In the genomic region with DNA sequence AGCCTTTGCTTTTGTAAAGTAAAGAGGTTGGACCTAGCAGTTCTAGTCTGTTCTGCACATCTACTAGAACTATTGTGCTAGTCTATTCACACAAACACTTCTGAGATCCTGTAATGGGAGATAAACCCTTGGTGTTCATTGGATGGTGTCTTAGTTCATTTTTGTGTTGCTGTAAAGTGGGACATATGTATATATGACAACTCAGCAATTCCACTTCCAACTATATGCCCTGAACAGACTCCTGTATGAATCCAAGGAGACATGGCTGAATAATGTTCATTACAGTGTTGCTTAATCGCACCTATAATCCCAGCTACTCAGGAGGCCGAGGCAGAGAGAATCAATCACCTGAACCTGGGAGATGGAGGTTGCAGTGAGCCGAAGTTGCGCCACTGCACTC, we compare ENCODE assay signal across 22 cellular contexts. TPM values are rescaled to one million over a fixed set of nuclear protein-coding genes. Genes with fewer than 3 reads are reported as not detected.
DNase-seq lines count a peak whose midpoint lies in the region; ATAC-seq, FAIRE-seq and TF ChIP-seq lines count a peak whose summit lies in the region.
"Had no signal": no experiment of that assay in that cellular context is flagged by ENCODE, and none has a peak within 500 bp of the region (broad histone marks: within the 10 kb centered on the region; RNA-seq: fewer than 3 reads in every experiment).

No MANE protein-coding gene starts in this region.

- DNase-seq in A549 (ENCODE audit: low read depth in 1 of 2, low spot score in 1 of 2) (no peak), T-helper 17 cell (no peak), left lung (no peak), COLO829 (ENCODE audit: low spot score) (no peak), activated T-cell treated with anti-CD3 and anti-CD28 coated beads for 4 hours (no peak)
- DNase-seq in stimulated activated effector memory CD8-positive, alpha-beta T cell treated with anti-CD3 and anti-CD28 coated beads, Interleukin-12 subunit alpha, Interleukin-12 subunit beta, amount 100 ng/mL, for 72 hours (ENCODE audit: low spot score in 2 of 2), result no peak
- DNase-seq: C1 segment of cervical spinal cord; CD4-positive, alpha-beta memory T cell; COR-L47; DMS153; DMS79 treated with DMSO at 0.1 percent for 48 hours; EL; GOT3; H9 had no signal

- H3K4me3 ChIP-seq in A549 (no peak overlapping the region), left lung (no peak overlapping the region)

- CTCF ChIA-PET in A549 (lab: Yijun Ruan, JAX), result interaction anchor here (1.0 to 2.3 kb wide), 3 partner anchors 19 to 167 kb away, joined by 3 to 10 read pairs (median 3); no protein-coding TSS in a partner anchor

- TF ChIP-seq RAD21 in A549 (conservative IDR thresholded peaks at IDR 0.05 in 1 of 2, IDR thresholded peaks at IDR 0.05 in 1 of 2), result no peak

- no peak overlapping the region for H3K27ac ChIP-seq in A549
- peak overlapping the region; percentile 27 to 64 for H3K27ac ChIP-seq in left lung

- 96% methylated on average over 4 of the region's 4 CpGs for WGBS in A549 (ENCODE audit: missing lambda C conversion rate)

- H3K4me1 ChIP-seq in A549, result peaks cover 10% of the 10 kb centered on the region
- peaks cover 6 to 50% of the 10 kb centered on the region in 2 donors for H3K4me1 ChIP-seq in left lung

- H3K36me3 ChIP-seq in left lung, result peaks cover 0 to 17% of the 10 kb centered on the region in 2 donors

- peaks cover 15% of the 10 kb centered on the region for H3K4me1 Mint-ChIP-seq in T-helper 17 cell
- peaks cover 6% of the 10 kb centered on the region for H3K4me1 Mint-ChIP-seq in stimulated activated effector memory CD8-positive, alpha-beta T cell treated with anti-CD3 and anti-CD28 coated beads, Interleukin-12 subunit alpha, Interleukin-12 subunit beta, amount 100 ng/mL, for 72 hours

- no peaks in the 10 kb centered on the region for H3K27me3 Mint-ChIP-seq in T-helper 17 cell
- H3K27me3 Mint-ChIP-seq: B cell; CD4-positive, alpha-beta memory T cell had no signal

- peak overlapping the region; percentile 2 for H3K27ac Mint-ChIP-seq in T-helper 17 cell
- peak overlapping the region; percentile 24 for H3K27ac Mint-ChIP-seq in stimulated activated effector memory CD8-positive, alpha-beta T cell treated with anti-CD3 and anti-CD28 coated beads, Interleukin-12 subunit alpha, Interleukin-12 subunit beta, amount 100 ng/mL, for 72 hours
- H3K27ac Mint-ChIP-seq: B cell; CD4-positive, alpha-beta memory T cell had no signal

- no peak for ATAC-seq in A549
- ATAC-seq in T-helper 17 cell, result no peak
- no peak for ATAC-seq in left lung
- no peak for ATAC-seq in stimulated activated effector memory CD8-positive, alpha-beta T cell treated with anti-CD3 and anti-CD28 coated beads, Interleukin-12 subunit alpha, Interleukin-12 subunit beta, amount 100 ng/mL, for 72 hours
- ATAC-seq in SK-N-SH treated with all-trans-retinoic acid at 6 μM for 48 hours, result no peak
- ATAC-seq in GM18909 (IDR thresholded peaks at IDR 0.05; ENCODE audit: poor library complexity, unreplicated experiment), result no peak

- H3K4me3 Mint-ChIP-seq in T-helper 17 cell, result no peak overlapping the region
- no peak overlapping the region for H3K4me3 Mint-ChIP-seq in stimulated activated effector memory CD8-positive, alpha-beta T cell treated with anti-CD3 and anti-CD28 coated beads, Interleukin-12 subunit alpha, Interleukin-12 subunit beta, amount 100 ng/mL, for 72 hours
- H3K4me3 Mint-ChIP-seq: B cell; CD4-positive, alpha-beta memory T cell; H9 had no signal

- TF ChIP-seq CTCF in A549 (IDR thresholded peaks at IDR 0.05), result no peak
- TF ChIP-seq CTCF in left lung (IDR thresholded peaks at IDR 0.05), result no peak

- H3K9me3 Mint-ChIP-seq in stimulated activated effector memory CD8-positive, alpha-beta T cell treated with anti-CD3 and anti-CD28 coated beads, Interleukin-12 subunit alpha, Interleukin-12 subunit beta, amount 100 ng/mL, for 72 hours, result no peaks in the 10 kb centered on the region
- H3K9me3 Mint-ChIP-seq: CD4-positive, alpha-beta memory T cell; H9 had no signal

- no peaks in the 10 kb centered on the region for H3K27me3 ChIP-seq in left lung

- intact Hi-C loops in left lung (cut with DNase I), result no loop called here

- H3K9me3 ChIP-seq in A549 (no peaks in the 10 kb centered on the region), T-helper 17 cell (ENCODE audit: control insufficient read depth, low read length, poor library complexity, severe bottlenecking) (no peaks in the 10 kb centered on the region), left lung (no peaks in the 10 kb centered on the region)

- H3K36me3 Mint-ChIP-seq in T-helper 17 cell (ENCODE audit: low read depth), result no peaks in the 10 kb centered on the region
- H3K36me3 Mint-ChIP-seq in stimulated activated effector memory CD8-positive, alpha-beta T cell treated with anti-CD3 and anti-CD28 coated beads, Interleukin-12 subunit alpha, Interleukin-12 subunit beta, amount 100 ng/mL, for 72 hours, result peaks cover 63% of the 10 kb centered on the region

- H3K4me2 ChIP-seq in A549, result no peak overlapping the region

- no peak for TF ChIP-seq POLR2A in A549 (IDR thresholded peaks at IDR 0.05; ENCODE audit: low read length)

- POLR2A ChIA-PET in A549 (lab: Yijun Ruan, JAX), result no interaction called here

- TF ChIP-seq EP300 in A549 (IDR thresholded peaks at IDR 0.05), result no peak

- no peak for FAIRE-seq in A549 (lab: Jason Lieb, UNC)
- FAIRE-seq: D721Med, G401.6, GM12891, GM19239, HTR-8/SVneo had no signal

TF ChIP-seq in A549, 52 proteins besides CTCF, POLR2A, EP300 and RAD21:
- TF ChIP-seq MAFK (IDR thresholded peaks at IDR 0.05; ENCODE audit: partially characterized antibody) (peak; percentile 71), GATA3 (IDR thresholded peaks at IDR 0.05; ENCODE audit: borderline replicate concordance) (no peak)

TF ChIP-seq in SK-N-SH treated with all-trans-retinoic acid at 6 μM for 48 hours, 23 proteins besides CTCF, POLR2A, EP300 and RAD21 (continues in another document):
- TF ChIP-seq ZNF8 (CRISPR knock-in tag; IDR thresholded peaks at IDR 0.05) (no peak), PPARA (CRISPR knock-in tag; IDR thresholded peaks at IDR 0.05; ENCODE audit: borderline replicate concordance) (no peak), RARB (CRISPR knock-in tag; IDR thresholded peaks at IDR 0.05) (no peak), ZFP3 (CRISPR knock-in tag; IDR thresholded peaks at IDR 0.05) (no peak), CSDC2 (CRISPR knock-in tag; IDR thresholded peaks at IDR 0.05) (no peak), ARNTL (CRISPR knock-in tag; IDR thresholded peaks at IDR 0.05; ENCODE audit: borderline replicate concordance, low read depth) (no peak), ESRRG (CRISPR knock-in tag; IDR thresholded peaks at IDR 0.05) (no peak), ZFP30 (CRISPR knock-in tag; IDR thresholded peaks at IDR 0.05) (no peak), BACH2 (CRISPR knock-in tag; IDR thresholded peaks at IDR 0.05; ENCODE audit: borderline replicate concordance) (no peak), ZNF70 (CRISPR knock-in tag; IDR thresholded peaks at IDR 0.05) (no peak), OSR1 (CRISPR knock-in tag; IDR thresholded peaks at IDR 0.05) (no peak), ZNF565 (CRISPR knock-in tag; conservative IDR thresholded peaks at IDR 0.05; ENCODE audit: low read depth) (no peak)
- TF ChIP-seq, protein P1, sequence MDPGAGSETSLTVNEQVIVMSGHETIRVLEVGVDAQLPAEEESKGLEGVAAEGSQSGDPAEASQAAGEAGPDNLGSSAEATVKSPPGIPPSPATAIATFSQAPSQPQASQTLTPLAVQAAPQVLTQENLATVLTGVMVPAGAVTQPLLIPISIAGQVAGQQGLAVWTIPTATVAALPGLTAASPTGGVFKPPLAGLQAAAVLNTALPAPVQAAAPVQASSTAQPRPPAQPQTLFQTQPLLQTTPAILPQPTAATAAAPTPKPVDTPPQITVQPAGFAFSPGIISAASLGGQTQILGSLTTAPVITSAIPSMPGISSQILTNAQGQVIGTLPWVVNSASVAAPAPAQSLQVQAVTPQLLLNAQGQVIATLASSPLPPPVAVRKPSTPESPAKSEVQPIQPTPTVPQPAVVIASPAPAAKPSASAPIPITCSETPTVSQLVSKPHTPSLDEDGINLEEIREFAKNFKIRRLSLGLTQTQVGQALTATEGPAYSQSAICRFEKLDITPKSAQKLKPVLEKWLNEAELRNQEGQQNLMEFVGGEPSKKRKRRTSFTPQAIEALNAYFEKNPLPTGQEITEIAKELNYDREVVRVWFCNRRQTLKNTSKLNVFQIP (CRISPR knock-in tag; IDR thresholded peaks at IDR 0.05; ENCODE audit: borderline replicate concordance, low read depth), result no peak
- TF ChIP-seq, protein P2, sequence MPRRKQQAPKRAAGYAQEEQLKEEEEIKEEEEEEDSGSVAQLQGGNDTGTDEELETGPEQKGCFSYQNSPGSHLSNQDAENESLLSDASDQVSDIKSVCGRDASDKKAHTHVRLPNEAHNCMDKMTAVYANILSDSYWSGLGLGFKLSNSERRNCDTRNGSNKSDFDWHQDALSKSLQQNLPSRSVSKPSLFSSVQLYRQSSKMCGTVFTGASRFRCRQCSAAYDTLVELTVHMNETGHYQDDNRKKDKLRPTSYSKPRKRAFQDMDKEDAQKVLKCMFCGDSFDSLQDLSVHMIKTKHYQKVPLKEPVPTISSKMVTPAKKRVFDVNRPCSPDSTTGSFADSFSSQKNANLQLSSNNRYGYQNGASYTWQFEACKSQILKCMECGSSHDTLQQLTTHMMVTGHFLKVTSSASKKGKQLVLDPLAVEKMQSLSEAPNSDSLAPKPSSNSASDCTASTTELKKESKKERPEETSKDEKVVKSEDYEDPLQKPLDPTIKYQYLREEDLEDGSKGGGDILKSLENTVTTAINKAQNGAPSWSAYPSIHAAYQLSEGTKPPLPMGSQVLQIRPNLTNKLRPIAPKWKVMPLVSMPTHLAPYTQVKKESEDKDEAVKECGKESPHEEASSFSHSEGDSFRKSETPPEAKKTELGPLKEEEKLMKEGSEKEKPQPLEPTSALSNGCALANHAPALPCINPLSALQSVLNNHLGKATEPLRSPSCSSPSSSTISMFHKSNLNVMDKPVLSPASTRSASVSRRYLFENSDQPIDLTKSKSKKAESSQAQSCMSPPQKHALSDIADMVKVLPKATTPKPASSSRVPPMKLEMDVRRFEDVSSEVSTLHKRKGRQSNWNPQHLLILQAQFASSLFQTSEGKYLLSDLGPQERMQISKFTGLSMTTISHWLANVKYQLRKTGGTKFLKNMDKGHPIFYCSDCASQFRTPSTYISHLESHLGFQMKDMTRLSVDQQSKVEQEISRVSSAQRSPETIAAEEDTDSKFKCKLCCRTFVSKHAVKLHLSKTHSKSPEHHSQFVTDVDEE (CRISPR knock-in tag; IDR thresholded peaks at IDR 0.05), result no peak

RNA-seq across cellular contexts. Expression of gene HK2, which starts 23.3 kb away (rescaled TPM):
- 1.1 and 1.2 TPM in 2 replicates for polyA plus RNA-seq in A549 (2011; rRNA removed)
- 0.53 and 0.56 TPM in 2 replicates for polyA plus RNA-seq in A549 (2012; cell fraction: cytosol; rRNA removed)
- polyA plus RNA-seq in A549 (2012; cell fraction: nucleus; rRNA removed), result 0.74 and 2.2 TPM in 2 replicates
- 0.32 to 0.42 TPM (median 0.37 TPM) in 3 replicates for polyA plus RNA-seq in A549 (2017; fragmentation: RNase III; extraction: RNeasy Plus Mini Kit Qiagen cat#74134 plus additional on column Dnase treatment)
- polyA minus RNA-seq in A549 (2011; rRNA and poly(A)+ RNA removed), result 1.6 and 2.4 TPM in 2 replicates
- 10 to 100 TPM; 11.3 to 13.3 TPM for total RNA-seq in T-helper 17 cell
- total RNA-seq in left lung, result 10 to 100 TPM; 47.4 to 55.6 TPM

Comparison
In these comparisons a context has a peak if more than half of its experiments do, and no peak if none do; other contexts are left out.
1. H3K27ac ChIP-seq: peak in left lung (2 of 2); none in A549 (0 of 2).